26 cellular contexts compared by ENCODE assay signal in the genomic region with DNA sequence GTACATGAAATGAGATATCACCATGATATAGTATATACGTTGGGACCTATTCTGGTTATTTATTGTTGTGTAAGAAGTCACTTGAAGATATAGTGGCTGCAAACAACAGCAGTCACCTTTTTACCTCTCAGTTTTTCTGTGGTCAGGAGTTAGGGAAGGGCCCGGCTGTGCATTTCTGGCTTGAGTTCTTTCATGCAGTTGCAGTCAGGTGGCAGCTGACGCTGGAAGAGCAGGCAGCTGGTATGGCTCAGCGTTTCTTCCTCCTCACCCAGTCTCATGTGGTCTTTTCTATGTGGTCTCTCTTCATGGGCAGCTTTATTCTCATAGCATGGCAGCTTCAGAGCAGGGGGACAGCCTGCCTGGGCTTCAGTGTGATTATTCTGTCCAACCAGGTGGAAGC.
"Had no signal": no experiment of that assay in that cellular context is flagged by ENCODE, and none has a peak within 500 bp of the region (broad histone marks: within the 10 kb centered on the region; RNA-seq: fewer than 3 reads in every experiment).

No MANE protein-coding gene starts in this region.

- H3K4me1 ChIP-seq: SJCRH30 had no signal

- H3K4me3 ChIP-seq: SJCRH30 had no signal

- H3K9me3 ChIP-seq: SJCRH30 had no signal

- DNase-seq: IMR-90; Kasumi-1; KG1; NCI-H1092; NCI-H1105 treated with DMSO at 0.1 percent for 48 hours; NCI-H1417 treated with DMSO at 0.1 percent for 48 hours; NCI-H146; NCI-H1694 treated with DMSO at 0.1 percent for 48 hours; NCI-H1930; NCI-H2081; NCI-H2107; NCI-H2171; NCI-H226; NCI-H446; NCI-H510A; NCI-H524 treated with DMSO at 0.1 percent for 48 hours; NCI-H69; NCI-H774; NK-92 treated with Interleukin-12 subunit alpha and Interleukin-12 subunit beta, amount 100 ng/mL, for 24 hours; PC-3; SHP77 treated with DMSO at 0.1 percent for 48 hours; SJCRH30 had no signal

- H3K36me3 ChIP-seq: SJCRH30 had no signal

- H3K27me3 ChIP-seq: SJCRH30 had no signal

- ATAC-seq: HepG2, Panc1, Right ventricle myocardium inferior, SK-N-SH treated with all-trans-retinoic acid at 6 μM for 48 hours had no signal

- H3K27ac ChIP-seq: SJCRH30 had no signal
